1 cellular context compared by ENCODE assay signal in the genomic region with DNA sequence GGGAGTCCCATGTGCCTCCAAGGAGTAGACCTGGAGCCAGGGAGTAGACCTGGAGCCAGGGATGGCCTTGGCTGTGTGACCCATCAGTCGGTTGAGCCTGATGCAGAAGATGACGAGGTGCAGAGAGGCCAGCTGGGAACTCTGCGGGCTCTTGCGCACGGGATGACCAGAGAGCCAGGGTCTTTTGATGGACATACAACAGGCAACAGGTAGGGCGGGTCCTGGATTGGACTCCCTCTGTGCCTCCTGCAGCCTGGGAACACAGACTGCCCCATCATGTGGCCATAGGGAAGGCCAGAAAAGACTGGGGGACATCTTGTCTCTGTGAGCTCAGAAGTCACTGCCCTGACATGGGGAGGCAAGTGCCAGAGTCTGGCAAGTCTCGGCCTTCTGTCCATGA.
TF ChIP-seq lines count a peak whose summit lies in the region.

No MANE protein-coding gene starts in this region.

TF ChIP-seq in WTC11, 78 proteins besides CTCF, POLR2A, EP300 and RAD21 (continued from another document):
- TF ChIP-seq USF2 (CRISPR knock-in tag; IDR thresholded peaks at IDR 0.05) (no peak), ZBTB21 (CRISPR knock-in tag; IDR thresholded peaks at IDR 0.05; ENCODE audit: borderline replicate concordance) (no peak), IRF2 (CRISPR knock-in tag; IDR thresholded peaks at IDR 0.05; ENCODE audit: borderline replicate concordance, low read depth) (no peak), NR2C2 (CRISPR knock-in tag; IDR thresholded peaks at IDR 0.05) (no peak), ETV6 (CRISPR knock-in tag; IDR thresholded peaks at IDR 0.05) (no peak), STAT6 (CRISPR knock-in tag; conservative IDR thresholded peaks at IDR 0.05; ENCODE audit: low read depth) (no peak), ZNF512 (CRISPR knock-in tag; IDR thresholded peaks at IDR 0.05; ENCODE audit: borderline replicate concordance) (no peak), ZNF416 (CRISPR knock-in tag; IDR thresholded peaks at IDR 0.05) (no peak), ZNF263 (CRISPR knock-in tag; IDR thresholded peaks at IDR 0.05; ENCODE audit: low read depth) (no peak), FOXP4 (CRISPR knock-in tag; IDR thresholded peaks at IDR 0.05) (no peak), ZNF425 (CRISPR knock-in tag; conservative IDR thresholded peaks at IDR 0.05) (no peak)
